1 cellular context compared by ENCODE assay signal in the genomic region with DNA sequence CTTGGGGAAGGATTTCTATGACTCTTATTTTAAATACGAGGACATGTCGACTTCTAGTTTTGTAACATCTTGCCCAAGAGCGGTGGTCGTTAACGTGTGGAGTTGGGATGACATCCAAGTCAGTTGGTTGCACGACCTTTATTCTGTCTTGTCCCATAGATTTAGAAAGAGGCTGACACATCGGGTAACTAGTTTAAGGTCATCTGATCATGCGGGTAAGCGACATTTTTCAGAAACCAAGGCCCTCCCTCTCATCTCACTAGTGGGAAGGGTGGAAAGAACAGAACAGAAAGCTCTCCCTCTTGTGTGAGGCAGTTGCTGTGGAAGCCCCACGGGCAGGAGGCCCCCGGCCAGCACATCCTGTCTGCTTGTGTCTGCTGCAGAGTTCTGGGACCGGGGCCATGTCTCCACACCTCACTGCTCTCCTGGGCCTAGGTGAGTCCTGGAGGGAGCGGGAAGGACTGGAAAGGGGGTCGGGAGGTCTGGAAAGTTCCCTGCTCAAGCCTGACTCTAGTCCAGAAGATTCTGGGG.
TF ChIP-seq lines count a peak whose summit lies in the region.

A gene with protein sequence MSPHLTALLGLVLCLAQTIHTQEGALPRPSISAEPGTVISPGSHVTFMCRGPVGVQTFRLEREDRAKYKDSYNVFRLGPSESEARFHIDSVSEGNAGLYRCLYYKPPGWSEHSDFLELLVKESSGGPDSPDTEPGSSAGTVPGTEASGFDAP (plus strand): TSS at position 314 of the 531 bp plus-strand sequence. CDS start 88 bp downstream, at position 402.

TF ChIP-seq in GM12891, 5 proteins besides CTCF, POLR2A, EP300 and RAD21:
- TF ChIP-seq SPI1 (IDR thresholded peaks at IDR 0.05; ENCODE audit: low read depth, low read length) = no peak
TF ChIP-seq in GM12891: peak in this region for 0.
